In genomic region chr12:24475337-24475736, GRCh38 we compare ENCODE assay signal across 9 cellular contexts.
"Had no signal": no experiment of that assay in that cellular context is flagged by ENCODE, and none has a peak within 500 bp of the region (broad histone marks: within the 10 kb centered on the region; RNA-seq: fewer than 3 reads in every experiment).

No MANE protein-coding gene starts in this region.

- FAIRE-seq: HTR-8/SVneo, K562 had no signal

- H3K36me3 ChIP-seq: HAP-1 had no signal

- ATAC-seq: HCT116, K562 had no signal

- H3K27ac ChIP-seq: GM23248 had no signal

- H2AFZ ChIP-seq: GM23248 had no signal

- H3K4me3 ChIP-seq: GM23248, HAP-1, K562 had no signal

- H3K9ac ChIP-seq: GM23248 had no signal

- DNase-seq: GM23248, GOT3, H7, HFFc6, KG1 had no signal

- H3K9me3 ChIP-seq: HAP-1 had no signal
